In genomic region chr6:134810402-134810801, GRCh38 we compare ENCODE assay signal across 17 cellular contexts.
"Had no signal": no experiment of that assay in that cellular context is flagged by ENCODE, and none has a peak within 500 bp of the region (broad histone marks: within the 10 kb centered on the region; RNA-seq: fewer than 3 reads in every experiment).

No MANE protein-coding gene starts in this region.

- H3K9me3 ChIP-seq: testis, tibial nerve had no signal

- DNase-seq: effector memory CD4-positive, alpha-beta T cell; foreskin melanocyte; head of caudate nucleus; hippocampal formation; kidney glomerular epithelial cell; naive thymus-derived CD4-positive, alpha-beta T cell; nephron progenitor cell; posterior cingulate gyrus; right cardiac atrium; stimulated activated CD4-positive, alpha-beta T cell treated with anti-CD3 and anti-CD28 coated beads, Interleukin-4, amount 100 ng/mL, for 1 hour; stimulated activated CD8-positive, alpha-beta memory T cell treated with anti-CD3 and anti-CD28 coated beads, Interleukin-4, amount 100 ng/mL, for 48 hours; stimulated activated naive CD8-positive, alpha-beta T cell treated with anti-CD3 and anti-CD28 coated beads, Interleukin-15, Interleukin-2, amounts not matched to agents 100 U/mL and 50 U/mL, for 24 hours; testis had no signal

- ATAC-seq: esophagus mucosa; naive thymus-derived CD4-positive, alpha-beta T cell; right cardiac atrium; stimulated activated effector memory CD8-positive, alpha-beta T cell treated with anti-CD3 and anti-CD28 coated beads, Interleukin-12 subunit alpha, Interleukin-12 subunit beta, amount 100 ng/mL, for 72 hours; stimulated activated naive CD8-positive, alpha-beta T cell treated with anti-CD3 and anti-CD28 coated beads, Interleukin-15, Interleukin-2, amounts not matched to agents 100 U/mL and 50 U/mL, for 24 hours had no signal

- H3K36me3 ChIP-seq: tibial nerve had no signal

- H3K9me3 Mint-ChIP-seq: naive thymus-derived CD4-positive, alpha-beta T cell; nephron progenitor cell; stimulated activated effector memory CD8-positive, alpha-beta T cell treated with anti-CD3 and anti-CD28 coated beads, Interleukin-12 subunit alpha, Interleukin-12 subunit beta, amount 100 ng/mL, for 72 hours had no signal

- H3K4me1 ChIP-seq: testis, tibial nerve had no signal

- H3K36me3 Mint-ChIP-seq: naive thymus-derived CD4-positive, alpha-beta T cell; stimulated activated effector memory CD8-positive, alpha-beta T cell treated with anti-CD3 and anti-CD28 coated beads, Interleukin-12 subunit alpha, Interleukin-12 subunit beta, amount 100 ng/mL, for 72 hours had no signal

- H3K27me3 ChIP-seq: testis, tibial nerve had no signal

- H3K4me2 ChIP-seq: smooth muscle cell had no signal

- H3K4me3 Mint-ChIP-seq: naive thymus-derived CD4-positive, alpha-beta T cell; nephron progenitor cell; stimulated activated effector memory CD8-positive, alpha-beta T cell treated with anti-CD3 and anti-CD28 coated beads, Interleukin-12 subunit alpha, Interleukin-12 subunit beta, amount 100 ng/mL, for 72 hours had no signal

- H3K4me3 ChIP-seq: smooth muscle cell, testis, tibial nerve had no signal

- H3K4me1 Mint-ChIP-seq: naive thymus-derived CD4-positive, alpha-beta T cell; nephron progenitor cell; stimulated activated effector memory CD8-positive, alpha-beta T cell treated with anti-CD3 and anti-CD28 coated beads, Interleukin-12 subunit alpha, Interleukin-12 subunit beta, amount 100 ng/mL, for 72 hours had no signal

- H3K27ac Mint-ChIP-seq: naive thymus-derived CD4-positive, alpha-beta T cell; nephron progenitor cell; stimulated activated effector memory CD8-positive, alpha-beta T cell treated with anti-CD3 and anti-CD28 coated beads, Interleukin-12 subunit alpha, Interleukin-12 subunit beta, amount 100 ng/mL, for 72 hours had no signal

- H3K27ac ChIP-seq: testis, tibial nerve had no signal
